ENCODE assay signal across 25 cellular contexts in the genomic region with DNA sequence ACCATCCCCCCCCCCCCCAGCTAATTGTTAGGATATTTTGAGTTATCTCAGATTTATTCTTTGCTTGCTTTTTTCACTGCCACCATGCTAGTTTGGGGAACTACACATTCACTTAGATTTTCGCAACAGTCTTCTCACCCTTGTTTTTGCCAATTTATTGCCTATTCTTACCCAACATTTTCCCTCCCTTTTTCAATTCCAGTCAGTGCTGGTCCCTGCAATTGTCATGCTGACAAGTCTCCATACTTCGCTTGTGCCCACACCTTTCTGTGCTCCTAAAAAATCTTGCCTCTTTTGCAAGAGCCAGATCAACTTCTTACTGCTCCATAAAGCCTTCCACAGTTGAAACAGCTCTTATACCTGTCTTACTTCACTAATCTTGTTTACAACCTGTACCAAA. TPM values are rescaled to one million over a fixed set of nuclear protein-coding genes. Genes with fewer than 3 reads are reported as not detected.
DNase-seq lines count a peak whose midpoint lies in the region; ATAC-seq and TF ChIP-seq lines count a peak whose summit lies in the region.
"Had no signal": no experiment of that assay in that cellular context is flagged by ENCODE, and none has a peak within 500 bp of the region (broad histone marks: within the 10 kb centered on the region; RNA-seq: fewer than 3 reads in every experiment).

No MANE protein-coding gene starts in this region.

- POLR2A ChIA-PET in Panc1 (lab: Charles Lee) = interaction anchor here (0.5 kb wide), 1 partner anchor 72 kb away, joined by 4 read pairs; no protein-coding TSS in a partner anchor

- H3K4ac ChIP-seq in H9 (ENCODE audit: low read depth, low read length) = no peak overlapping the region

- H2BK120ac ChIP-seq in H9 (ENCODE audit: low read depth, low read length, poor library complexity, severe bottlenecking) = no peak overlapping the region

- no peak overlapping the region for H2AK5ac ChIP-seq in H9 (ENCODE audit: insufficient read length, low read length)

- DNase-seq in CD14-positive monocyte (ENCODE audit: low spot score) = no peak
- no peak for DNase-seq in H9
- DNase-seq in Panc1 (ENCODE audit: low read depth, low spot score) = no peak
- no peak for DNase-seq in amygdala (lab: John Stamatoyannopoulos, UW)
- DNase-seq: activated CD4-positive, alpha-beta T cell treated with anti-CD3 and anti-CD28 coated beads for 4 hours; activated T-cell treated with anti-CD3 and anti-CD28 coated beads, Interleukin-2, amount 50 U/mL, for 1 hour; C1 segment of cervical spinal cord; effector CD4-positive, alpha-beta T cell; glutamatergic neuron; naive B cell; NCI-H1436; NCI-H345; NCI-H748 treated with DMSO at 0.1 percent for 48 hours; occipital lobe; stimulated activated CD8-positive, alpha-beta memory T cell treated with anti-CD3 and anti-CD28 coated beads, Interleukin-4, amount 100 ng/mL, for 48 hours had no signal

- H3K9me3 ChIP-seq in H9 (ENCODE audit: control insufficient read depth, low read depth, low read length) (no peaks in the 10 kb centered on the region), Panc1 (ENCODE audit: control insufficient read depth, insufficient read depth, low read depth, low read length) (no peaks in the 10 kb centered on the region), neutrophil (no peaks in the 10 kb centered on the region)

- H3K4me3 Mint-ChIP-seq in CD14-positive monocyte (no peak overlapping the region), H9 (peak overlapping the region; percentile 2 to 15; a peak in 2 of 5 replicates)
- H3K4me3 Mint-ChIP-seq: mesothelial cell of epicardium; naive B cell; T-helper 2 cell treated with Interferon-gamma antibody and Interleukin-4, amounts not matched to agents 5 μg/mL and 100 μg/mL, for 36 hours had no signal

- H3K27me3 Mint-ChIP-seq in CD14-positive monocyte (ENCODE audit: low read depth in 3 of 3) (peaks cover 0 to 2% (median 0%) of the 10 kb centered on the region in 3 donors), H9 (ENCODE audit: low read depth) (no peaks in the 10 kb centered on the region)
- H3K27me3 Mint-ChIP-seq: naive B cell had no signal

- ATAC-seq in Panc1 = no peak
- no peak for ATAC-seq in HG03097 (IDR thresholded peaks at IDR 0.05; ENCODE audit: low FRiP score, unreplicated experiment)
- no peak for ATAC-seq in GM21447 (IDR thresholded peaks at IDR 0.05; ENCODE audit: unreplicated experiment)
- no peak for ATAC-seq in HG03439 (IDR thresholded peaks at IDR 0.05; ENCODE audit: unreplicated experiment)
- ATAC-seq: GM12878, SK-N-SH treated with all-trans-retinoic acid at 6 μM for 48 hours had no signal

- no peak overlapping the region for H2BK12ac ChIP-seq in H9 (ENCODE audit: insufficient read length, low read depth, low read length)

- H3K18ac ChIP-seq in H9 (ENCODE audit: insufficient read length, low read depth, low read length) = no peak overlapping the region

- H2AFZ ChIP-seq in H9 (ENCODE audit: low read length) = no peak overlapping the region

- H3K9me3 Mint-ChIP-seq in CD14-positive monocyte (no peaks in the 10 kb centered on the region), H9 (no peaks in the 10 kb centered on the region)
- H3K9me3 Mint-ChIP-seq: mesothelial cell of epicardium; naive B cell; T-helper 2 cell treated with Interferon-gamma antibody and Interleukin-4, amounts not matched to agents 5 μg/mL and 100 μg/mL, for 36 hours had no signal

- peaks cover 60% of the 10 kb centered on the region for H3K4me1 Mint-ChIP-seq in CD14-positive monocyte
- H3K4me1 Mint-ChIP-seq in H9 = peaks cover 82 to 83% of the 10 kb centered on the region in 2 experiments

- no peak overlapping the region for H3K23ac ChIP-seq in H9 (ENCODE audit: insufficient read length, low read depth, low read length)

- peaks cover 11 to 32% of the 10 kb centered on the region in 2 donors for H3K36me3 Mint-ChIP-seq in CD14-positive monocyte
- H3K36me3 Mint-ChIP-seq in H9 (ENCODE audit: insufficient read depth in 1 of 3, low read depth in 3 of 3) = peaks cover 1 to 16% (median 15%) of the 10 kb centered on the region in 3 experiments; a peak in 6 of 7 replicates

- in situ Hi-C loops in Panc1 (cut with HindIII; ENCODE audit: low pct_unique_long_range_greater_than_20kb, low sequenced_read_pairs) = no loop called here

- peak overlapping the region; percentile 30 for H3K4me2 ChIP-seq in H9 (ENCODE audit: insufficient read depth, insufficient read length, low read length)

- H3K27ac Mint-ChIP-seq in CD14-positive monocyte (peak overlapping the region in 6 of 7 donors; percentile 1 to 83 (median 52)), H9 (peak overlapping the region in 2 of 3 experiments; percentile 1 to 77; a peak in 5 of 7 replicates)
- H3K27ac Mint-ChIP-seq: mesothelial cell of epicardium; T-helper 2 cell treated with Interferon-gamma antibody and Interleukin-4, amounts not matched to agents 5 μg/mL and 100 μg/mL, for 36 hours had no signal

- no peaks in the 10 kb centered on the region for H4K20me1 ChIP-seq in H9 (ENCODE audit: control insufficient read depth, insufficient read depth, insufficient read length)

- TF ChIP-seq CTCF in CD14-positive monocyte (IDR thresholded peaks at IDR 0.05) (no peak), H9 (conservative IDR thresholded peaks at IDR 0.05) (no peak), Panc1 (IDR thresholded peaks at IDR 0.05) (no peak), neutrophil (IDR thresholded peaks at IDR 0.05) (no peak)

- no CpG with 5 or more reads among the region's 2 CpGs for WGBS in H9 (ENCODE audit: extremely low coverage, insufficient read length, low lambda C conversion rate)

- H3T11ph ChIP-seq in H9 (ENCODE audit: low read length) = no peak overlapping the region

- intact Hi-C loops in CD14-positive monocyte (cut with micrococcal nuclease) (no loop called here), Panc1 (cut with micrococcal nuclease; ENCODE audit: unreplicated experiment) (no loop called here)

- no peak overlapping the region for H2BK15ac ChIP-seq in H9 (ENCODE audit: low read depth, low read length)

- no peak overlapping the region for H3K14ac ChIP-seq in H9 (ENCODE audit: insufficient read depth, low read length)

- H3K23me2 ChIP-seq in H9 (ENCODE audit: insufficient read length, low read depth, low read length, poor library complexity, severe bottlenecking) = no peaks in the 10 kb centered on the region

- H3K4me1 ChIP-seq in H9 (ENCODE audit: insufficient read depth, low read length) (peaks cover 3% of the 10 kb centered on the region; the same call in 1 of the 2 replicates), Panc1 (ENCODE audit: control insufficient read depth, insufficient read depth, low read length) (peaks cover 56% of the 10 kb centered on the region), neutrophil (ENCODE audit: control insufficient read depth in 1 of 2, insufficient read depth in 1 of 2, low read depth in 1 of 2, low read length in 1 of 2) (peaks cover 2 to 20% of the 10 kb centered on the region in 2 experiments)

- CTCF ChIA-PET in Panc1 (lab: Charles Lee) = no interaction called here

- peaks cover 3% of the 10 kb centered on the region for H3K79me1 ChIP-seq in H9 (ENCODE audit: insufficient read depth, low read depth, low read length, poor library complexity, severe bottlenecking)

- no peak overlapping the region for H2BK5ac ChIP-seq in H9 (ENCODE audit: insufficient read length, low read length)

- peaks cover 84% of the 10 kb centered on the region for H3K79me2 ChIP-seq in H9 (ENCODE audit: insufficient read depth, low read length)

- H4K5ac ChIP-seq in H9 (ENCODE audit: insufficient read length, low read depth, low read length) = no peak overlapping the region

- H3K36me3 ChIP-seq in Panc1 (ENCODE audit: control insufficient read depth, insufficient read depth, low read length) (peaks cover 1% of the 10 kb centered on the region; the same call in 1 of the 2 replicates), neutrophil (no peaks in the 10 kb centered on the region)

- H3K4me3 ChIP-seq in Panc1 (ENCODE audit: low read depth in 2 of 2, low read length in 2 of 2) (no peak overlapping the region), neutrophil (ENCODE audit: low read depth in 1 of 2, low read length in 1 of 2) (no peak overlapping the region)
- H3K4me3 ChIP-seq: GM12878, skin epidermis had no signal

- H3K56ac ChIP-seq in H9 (ENCODE audit: insufficient read length, low read depth, low read length) = no peak overlapping the region

- no TSS peak for BruUV-seq in Panc1 (replicated peaks; lab: Mats Ljungman, UMichigan)

- H3K9ac ChIP-seq in H9 (ENCODE audit: extremely low read depth, insufficient read length, low read length) = no peak overlapping the region

- no peak overlapping the region for H3K27ac ChIP-seq in H9 (ENCODE audit: insufficient read length, low read depth, low read length)
- peak overlapping the region; percentile 32; the same call in 1 of the 2 replicates for H3K27ac ChIP-seq in Panc1 (ENCODE audit: low read length)
- peak overlapping the region; percentile 59 for H3K27ac ChIP-seq in neutrophil
- H3K27ac ChIP-seq: epithelial cell of prostate had no signal

- H4K91ac ChIP-seq in H9 (ENCODE audit: insufficient read length, low read depth, low read length) = no peak overlapping the region

- no peak overlapping the region for H2BK20ac ChIP-seq in H9 (ENCODE audit: low read depth, low read length, poor library complexity, severe bottlenecking)

- no peak overlapping the region for H4K8ac ChIP-seq in H9 (replicated peaks; ENCODE audit: insufficient read length, low read depth, low read length)

- H3K27me3 ChIP-seq in H9 (ENCODE audit: insufficient read depth, low read length) (no peaks in the 10 kb centered on the region), Panc1 (ENCODE audit: control insufficient read depth, insufficient read depth, low read length) (no peaks in the 10 kb centered on the region), neutrophil (no peaks in the 10 kb centered on the region)

RNA-seq across cellular contexts. Expression of gene TNRC6A, which starts 16.3 kb away (rescaled TPM):
- 1 to 10 TPM; 3.3 to 4.0 TPM for polyA plus RNA-seq in CD14-positive monocyte
- total RNA-seq in H9 (2021) = 106 and 114 TPM in 2 replicates
- 53.6 TPM for total RNA-seq in Panc1 (2021; ENCODE audit: unreplicated experiment)
- 36.2 TPM for polyA plus RNA-seq in Panc1 (2012; ENCODE audit: insufficient read length)

Comparison
In these comparisons a context has a peak if more than half of its experiments do, and no peak if none do; other contexts are left out.
1. H3K4me3 Mint-ChIP-seq: peak in H9 (2 of 2); none in CD14-positive monocyte (0 of 2).